9 cellular contexts compared by ENCODE assay signal in the genomic region with DNA sequence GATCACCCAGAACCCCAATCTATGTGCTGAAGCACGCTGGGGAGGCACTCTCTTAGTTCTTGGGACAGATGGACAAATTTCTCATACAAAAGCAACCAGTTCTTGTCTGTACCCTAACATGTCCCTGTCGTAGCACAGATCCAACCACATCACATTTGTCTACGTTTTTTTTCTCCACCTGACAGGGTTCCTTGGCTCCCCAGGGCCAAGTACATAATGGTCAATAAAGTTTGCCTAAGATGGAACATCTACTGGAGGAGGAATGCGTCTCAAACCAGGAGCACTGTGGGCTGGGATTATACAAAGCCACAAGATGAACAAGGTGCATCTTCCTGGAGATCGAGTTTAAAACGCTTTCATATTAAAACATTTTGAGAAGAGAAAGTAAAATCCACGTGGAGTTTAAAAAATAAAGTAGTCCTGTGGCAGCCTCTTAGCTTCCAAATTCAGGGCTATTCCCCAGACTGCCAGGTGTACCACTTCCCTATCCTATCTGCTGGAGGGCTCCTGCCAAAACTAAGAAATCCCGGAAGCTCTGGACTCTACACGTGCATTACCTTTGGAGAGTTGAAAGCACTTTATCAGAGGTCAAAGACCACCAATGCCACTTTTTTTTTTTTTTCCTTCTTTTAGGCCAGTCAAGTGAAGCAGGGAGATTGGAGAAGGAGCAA. TPM values are rescaled to one million over a fixed set of nuclear protein-coding genes. Genes with fewer than 3 reads are reported as not detected.
DNase-seq lines count a peak whose midpoint lies in the region; ATAC-seq, FAIRE-seq and TF ChIP-seq lines count a peak whose summit lies in the region.
"Had no signal": no experiment of that assay in that cellular context is flagged by ENCODE, and none has a peak within 500 bp of the region (broad histone marks: within the 10 kb centered on the region; RNA-seq: fewer than 3 reads in every experiment).

No MANE protein-coding gene starts in this region.

- no peak for FAIRE-seq in GM12891 (lab: Jason Lieb, UNC)

- H3K9me3 ChIP-seq in SJSA1 (replicated peaks) (no peaks in the 10 kb centered on the region), fibroblast of lung (ENCODE audit: control insufficient read depth, insufficient read depth, low read depth, low read length) (no peaks in the 10 kb centered on the region), skeletal muscle satellite cell (replicated peaks; ENCODE audit: low read length) (no peaks in the 10 kb centered on the region)

- no peaks in the 10 kb centered on the region for H4K20me1 ChIP-seq in fibroblast of lung (ENCODE audit: control insufficient read depth, extremely low read depth, insufficient read depth, low read length)

- TF ChIP-seq CTCF in fibroblast of lung (conservative IDR thresholded peaks at IDR 0.05 in 1 of 2, IDR thresholded peaks at IDR 0.05 in 1 of 2; ENCODE audit: low read depth in 1 of 2, low read length in 2 of 2), result no peak

- H2AFZ ChIP-seq in fibroblast of lung (ENCODE audit: low read length), result no peak overlapping the region

- no peak for DNase-seq in GM12891 (ENCODE audit: insufficient read length, low spot score)
- no peak for DNase-seq in SJSA1 (ENCODE audit: low read depth in 1 of 2, low spot score in 2 of 2)
- DNase-seq in fibroblast of lung (ENCODE audit: low read depth in 2 of 2), result no peak
- DNase-seq in activated effector memory CD4-positive, alpha-beta T cell treated with anti-CD3 and anti-CD28 coated beads, Interleukin-2, amount 50 U/mL, for 16 hours, result no peak
- DNase-seq: NCI-H1092 had no signal

- H3K9ac ChIP-seq in fibroblast of lung (ENCODE audit: insufficient read depth, low read length) (no peak overlapping the region), skeletal muscle satellite cell (ENCODE audit: low read depth, low read length) (no peak overlapping the region)

- H3K4me3 ChIP-seq in SJSA1 (peak overlapping the region; percentile 72; the same call in 1 of the 2 replicates), fibroblast of lung (replicated peaks in 1 of 4; ENCODE audit: control extremely low read depth in 1 of 4, insufficient read depth in 1 of 4, low read depth in 3 of 4, low read length in 4 of 4) (peak overlapping the region; percentile 85 to 91 (median 90)), skeletal muscle satellite cell (ENCODE audit: low read length) (peak overlapping the region; percentile 88)

- H3K36me3 ChIP-seq in SJSA1 (peaks cover 28% of the 10 kb centered on the region), fibroblast of lung (ENCODE audit: control insufficient read depth, insufficient read depth, low read length) (no peaks in the 10 kb centered on the region), skeletal muscle satellite cell (ENCODE audit: insufficient read depth, low read length) (no peaks in the 10 kb centered on the region)

- no peak for TF ChIP-seq POLR2A in GM12891 (IDR thresholded peaks at IDR 0.05; ENCODE audit: low read depth, low read length)

- H3K4me1 ChIP-seq in SJSA1 (replicated peaks), result peaks cover 51% of the 10 kb centered on the region
- peaks cover 2% of the 10 kb centered on the region for H3K4me1 ChIP-seq in fibroblast of lung (ENCODE audit: control insufficient read depth, extremely low read depth, insufficient read depth, low read length)
- H3K4me1 ChIP-seq in skeletal muscle satellite cell (ENCODE audit: control insufficient read depth, insufficient read depth, low read length), result peaks cover 32% of the 10 kb centered on the region

- peaks cover 2% of the 10 kb centered on the region for H3K79me2 ChIP-seq in fibroblast of lung (ENCODE audit: control insufficient read depth, insufficient read depth, low read length)

- H3K27ac ChIP-seq in SJSA1 (no peak overlapping the region), fibroblast of lung (ENCODE audit: insufficient read depth, low read length) (no peak overlapping the region)

- H3K4me2 ChIP-seq in fibroblast of lung (ENCODE audit: extremely low read depth, insufficient read depth, low read length) (peak overlapping the region; percentile 87), skeletal muscle satellite cell (ENCODE audit: low read length) (peak overlapping the region; percentile 93)

- ATAC-seq in HG03432 (IDR thresholded peaks at IDR 0.05; ENCODE audit: unreplicated experiment) (no peak), GM18511 (IDR thresholded peaks at IDR 0.05; ENCODE audit: unreplicated experiment) (no peak), HG02588 (IDR thresholded peaks at IDR 0.05; ENCODE audit: unreplicated experiment) (no peak)

- H3K27me3 ChIP-seq in SJSA1 (replicated peaks), result no peaks in the 10 kb centered on the region
- peaks cover 3% of the 10 kb centered on the region for H3K27me3 ChIP-seq in fibroblast of lung (ENCODE audit: control insufficient read depth, insufficient read depth, low read length)
- H3K27me3 ChIP-seq in skeletal muscle satellite cell (ENCODE audit: control insufficient read depth, insufficient read depth, low read length), result peaks cover 11% of the 10 kb centered on the region

TF ChIP-seq in GM12891, 5 proteins besides CTCF, POLR2A, EP300 and RAD21:
- TF ChIP-seq TAF1 (IDR thresholded peaks at IDR 0.05; ENCODE audit: low read depth, low read length), result no peak
- TF ChIP-seq POU2F2 (IDR thresholded peaks at IDR 0.05; ENCODE audit: low read depth, low read length), result no peak
- peak; percentile 53; the same call in 1 of the 2 replicates for TF ChIP-seq POLR2AphosphoS5 (IDR thresholded peaks at IDR 0.05; ENCODE audit: low read depth, low read length)
- peak; percentile 39; the same call in 1 of the 2 replicates for TF ChIP-seq SPI1 (IDR thresholded peaks at IDR 0.05; ENCODE audit: low read depth, low read length)

RNA-seq across cellular contexts. Expression of a gene that starts 1.4 kb away (rescaled TPM):
- polyA plus RNA-seq in GM12891 (2012; ENCODE audit: low read depth, missing spikeins), result 90.1 TPM
- total RNA-seq in SJSA1 (2014; rRNA removed; shearing (Covaris generic)), result 69.9 and 104 TPM in 2 replicates
- 25.6 and 33.1 TPM in 2 replicates for total RNA-seq in fibroblast of lung
- 24.9 and 42.8 TPM in 2 replicates for polyA plus RNA-seq in fibroblast of lung
- polyA plus RNA-seq in fibroblast of lung (2012), result 16.0 and 25.3 TPM in 2 replicates
- 5.6 TPM in 1 of 2 replicates, not detected in the other for polyA minus RNA-seq in fibroblast of lung (ENCODE audit: low replicate concordance)
- total RNA-seq in skeletal muscle satellite cell (2012; rRNA removed), result 33.2 and 40.3 TPM in 2 replicates
